20 cellular contexts compared by ENCODE assay signal in the genomic region with DNA sequence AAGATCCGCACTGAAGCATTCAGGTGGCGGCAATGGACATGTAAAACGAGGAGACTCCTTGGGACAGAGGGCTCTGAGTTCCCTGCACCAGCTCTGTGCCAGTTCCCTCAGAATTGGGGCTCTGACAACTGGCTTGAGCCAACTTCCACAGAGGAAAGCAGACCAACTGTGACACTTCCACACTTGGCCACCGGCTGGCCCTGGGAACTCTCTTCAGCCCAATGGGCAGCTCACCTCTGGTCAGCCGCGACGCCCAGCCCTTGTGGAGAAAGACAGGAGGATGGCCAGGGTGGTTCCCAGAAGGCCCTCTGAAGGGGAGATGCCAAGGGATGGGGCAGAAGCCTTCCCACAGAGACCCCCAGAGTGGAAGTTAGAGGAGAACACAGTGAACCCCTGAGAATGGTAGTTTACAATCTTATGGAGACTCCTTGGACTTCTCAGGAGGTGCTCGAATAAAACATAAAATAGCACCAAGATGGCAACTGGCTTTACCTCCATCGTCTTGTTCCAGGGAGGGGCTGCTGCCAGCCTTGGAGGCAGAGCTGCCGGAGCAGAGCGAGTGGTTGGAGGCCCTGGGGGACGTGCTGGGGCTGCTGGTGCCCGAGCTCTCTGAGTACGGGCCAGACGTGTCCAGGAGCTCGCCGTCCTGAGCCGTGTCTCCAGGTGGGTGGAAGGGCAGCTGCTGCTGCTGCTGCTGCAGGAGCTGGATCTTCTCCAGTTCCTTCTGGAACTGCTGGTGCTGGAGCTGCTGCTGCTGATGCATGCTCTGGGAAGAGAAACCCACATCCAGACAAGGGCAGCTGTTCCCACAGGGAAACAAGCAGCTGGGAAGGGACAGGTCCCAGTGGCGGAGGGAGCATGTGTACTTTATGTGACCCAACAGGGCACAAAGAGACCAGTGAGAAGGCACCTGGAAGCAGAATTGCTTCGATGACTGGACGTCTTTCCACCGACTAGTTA. TPM values are rescaled to one million over a fixed set of nuclear protein-coding genes. Genes with fewer than 3 reads are reported as not detected.
DNase-seq lines count a peak whose midpoint lies in the region; ATAC-seq and TF ChIP-seq lines count a peak whose summit lies in the region.
"Had no signal": no experiment of that assay in that cellular context is flagged by ENCODE, and none has a peak within 500 bp of the region (broad histone marks: within the 10 kb centered on the region; RNA-seq: fewer than 3 reads in every experiment).

No MANE protein-coding gene starts in this region.

- POLR2A ChIA-PET in T-cell (lab: Charles Lee), result interaction anchor here in 1 of 2 donors (0.6 kb wide), 1 partner anchor 74 kb away, joined by 7 read pairs; no protein-coding TSS in a partner anchor

- intact Hi-C loops in spleen (cut with DNase I; ENCODE audit: low total_unique reads), result no loop called here

- DNase-seq in activated T-cell treated with anti-CD3 and anti-CD28 coated beads, Interleukin-2, amount 50 U/mL, for 24 hours, result no peak
- DNase-seq in activated T-cell treated with anti-CD3 and anti-CD28 coated beads for 4 hours, result no peak
- DNase-seq in T-cell, result no peak
- DNase-seq in endothelial cell (ENCODE audit: low spot score), result no peak
- DNase-seq in spleen, result no peak
- no peak for DNase-seq in GM20000 (ENCODE audit: low spot score)
- DNase-seq in RKO (ENCODE audit: low spot score), result no peak
- DNase-seq: activated CD4-positive, CD25-positive, alpha-beta regulatory T cell treated with anti-CD3 and anti-CD28 coated beads, Interleukin-2, amount 50 U/mL, for 72 hours; activated naive CD8-positive, alpha-beta T cell treated with anti-CD3 and anti-CD28 coated beads for 36 hours; DMS79 treated with DMSO at 0.1 percent for 48 hours; HCEC 1CT; heart right ventricle; NCI-H226; NK-92 treated with Interleukin-12 subunit alpha and Interleukin-12 subunit beta, amount 100 ng/mL, for 24 hours; retina; Right ventricle myocardium superior; stomach had no signal

- no peak overlapping the region for H3K4me3 Mint-ChIP-seq in activated T-cell treated with anti-CD3 and anti-CD28 coated beads, Interleukin-2, amount 50 U/mL, for 24 hours
- H3K4me3 Mint-ChIP-seq in T-cell, result no peak overlapping the region
- H3K4me3 Mint-ChIP-seq in endothelial cell (ENCODE audit: unreplicated experiment), result peak overlapping the region; percentile 6
- H3K4me3 Mint-ChIP-seq: activated naive CD8-positive, alpha-beta T cell treated with anti-CD3 and anti-CD28 coated beads for 36 hours; memory B cell; neural progenitor cell had no signal

- H3K27ac Mint-ChIP-seq in activated T-cell treated with anti-CD3 and anti-CD28 coated beads, Interleukin-2, amount 50 U/mL, for 24 hours, result peak overlapping the region; percentile 49
- peak overlapping the region; percentile 86 to 91 for H3K27ac Mint-ChIP-seq in T-cell
- no peak overlapping the region for H3K27ac Mint-ChIP-seq in endothelial cell (ENCODE audit: unreplicated experiment)
- H3K27ac Mint-ChIP-seq: activated naive CD8-positive, alpha-beta T cell treated with anti-CD3 and anti-CD28 coated beads for 36 hours; neural progenitor cell had no signal

- no peak overlapping the region for H3K4me3 ChIP-seq in spleen
- H3K4me3 ChIP-seq: heart right ventricle, neural progenitor cell, stomach had no signal

- no peaks in the 10 kb centered on the region for H3K9me3 Mint-ChIP-seq in activated T-cell treated with anti-CD3 and anti-CD28 coated beads, Interleukin-2, amount 50 U/mL, for 24 hours
- H3K9me3 Mint-ChIP-seq in T-cell (no peaks in the 10 kb centered on the region), endothelial cell (ENCODE audit: unreplicated experiment) (no peaks in the 10 kb centered on the region)
- H3K9me3 Mint-ChIP-seq: activated naive CD8-positive, alpha-beta T cell treated with anti-CD3 and anti-CD28 coated beads for 36 hours; memory B cell; neural progenitor cell had no signal

- TF ChIP-seq CTCF in endothelial cell (IDR thresholded peaks at IDR 0.05; ENCODE audit: unreplicated experiment), result no peak
- TF ChIP-seq CTCF in spleen (IDR thresholded peaks at IDR 0.05 in 8 of 11, conservative IDR thresholded peaks at IDR 0.05 in 3 of 11), result no peak
- no peak for TF ChIP-seq CTCF in GM20000 (IDR thresholded peaks at IDR 0.05; ENCODE audit: extremely low read depth, missing control alignments)

- 92 to 98% (median 95%) methylated on average over 14 to 22 of the region's 22 CpGs for WGBS in spleen, 5 donors

- TF ChIP-seq POLR2A in spleen (IDR thresholded peaks at IDR 0.05), result no peak

- H3K4me1 ChIP-seq in spleen, result peaks cover 0 to 46% (median 13%) of the 10 kb centered on the region in 6 donors
- H3K4me1 ChIP-seq: neural progenitor cell had no signal

- peaks cover 96% of the 10 kb centered on the region for H3K36me3 Mint-ChIP-seq in activated T-cell treated with anti-CD3 and anti-CD28 coated beads, Interleukin-2, amount 50 U/mL, for 24 hours (ENCODE audit: low read depth)
- H3K36me3 Mint-ChIP-seq in T-cell, result peaks cover 85% of the 10 kb centered on the region
- peaks cover 48% of the 10 kb centered on the region for H3K36me3 Mint-ChIP-seq in endothelial cell (ENCODE audit: low read depth, unreplicated experiment)

- no peaks in the 10 kb centered on the region for H3K9me3 ChIP-seq in spleen
- H3K9me3 ChIP-seq: heart right ventricle, stomach had no signal

- no peaks in the 10 kb centered on the region for H3K27me3 ChIP-seq in spleen (replicated peaks in 1 of 7)
- H3K27me3 ChIP-seq: heart right ventricle, neural progenitor cell, stomach had no signal

- ATAC-seq in T-cell (replicated peaks in 1 of 4) (no peak), GM21619 (IDR thresholded peaks at IDR 0.05; ENCODE audit: unreplicated experiment) (no peak)
- ATAC-seq: heart right ventricle had no signal

- no peaks in the 10 kb centered on the region for H3K27me3 Mint-ChIP-seq in activated T-cell treated with anti-CD3 and anti-CD28 coated beads, Interleukin-2, amount 50 U/mL, for 24 hours
- H3K27me3 Mint-ChIP-seq in T-cell, result no peaks in the 10 kb centered on the region
- peaks cover 6% of the 10 kb centered on the region for H3K27me3 Mint-ChIP-seq in endothelial cell (ENCODE audit: unreplicated experiment)
- H3K27me3 Mint-ChIP-seq: activated naive CD8-positive, alpha-beta T cell treated with anti-CD3 and anti-CD28 coated beads for 36 hours; memory B cell had no signal

- peaks cover 43% of the 10 kb centered on the region for H3K4me1 Mint-ChIP-seq in activated T-cell treated with anti-CD3 and anti-CD28 coated beads, Interleukin-2, amount 50 U/mL, for 24 hours (ENCODE audit: low read depth)
- H3K4me1 Mint-ChIP-seq in T-cell (peaks cover 35 to 88% (median 37%) of the 10 kb centered on the region in 3 donors), endothelial cell (ENCODE audit: unreplicated experiment) (peaks cover 42% of the 10 kb centered on the region)
- H3K4me1 Mint-ChIP-seq: neural progenitor cell had no signal

- H3K36me3 ChIP-seq in spleen, result peaks cover 0 to 100% (median 64%) of the 10 kb centered on the region in 6 donors
- H3K36me3 ChIP-seq: neural progenitor cell had no signal

- CTCF ChIA-PET in T-cell (lab: Charles Lee), result interaction anchor here in 1 of 2 donors (1.3 to 2.2 kb wide), 2 partner anchors 32 to 78 kb away, joined by 4 to 16 read pairs; no protein-coding TSS in a partner anchor

- H3K27ac ChIP-seq in spleen, result peak overlapping the region in 5 of 8 donors; percentile 2 to 54 (median 49)
- H3K27ac ChIP-seq: neural progenitor cell had no signal

RNA-seq across cellular contexts. Expression of a gene that starts 35.0 kb away (rescaled TPM):
- total RNA-seq in T-cell, result 100 to 1,000 TPM in 3 of 5 donors, 10 to 100 TPM in 2; 69.6 to 132 (median 116) TPM
- total RNA-seq in endothelial cell (ENCODE audit: unreplicated experiment), result 52.1 TPM
- 100 to 1,000 TPM; 136 to 412 (median 275) TPM for total RNA-seq in spleen
- polyA plus RNA-seq in spleen, result 100 to 1,000 TPM in 1 of 3 donors, 10 to 100 TPM in 2; 79.2 to 108 (median 86.7) TPM

RNA-seq across cellular contexts. Expression of a gene that starts 57.3 kb away (rescaled TPM):
- total RNA-seq in T-cell (1 to 10 TPM in 3 of 5 donors, under 1 TPM in 2; 0.50 to 1.9 (median 1.1) TPM), endothelial cell (ENCODE audit: unreplicated experiment) (25.3 TPM), spleen (1 to 10 TPM; 1.6 to 9.1 (median 3.5) TPM)
- 1 to 10 TPM in 1 of 3 donors, under 1 TPM in 2; 0.65 to 3.6 (median 0.73) TPM for polyA plus RNA-seq in spleen
